In the genomic region with DNA sequence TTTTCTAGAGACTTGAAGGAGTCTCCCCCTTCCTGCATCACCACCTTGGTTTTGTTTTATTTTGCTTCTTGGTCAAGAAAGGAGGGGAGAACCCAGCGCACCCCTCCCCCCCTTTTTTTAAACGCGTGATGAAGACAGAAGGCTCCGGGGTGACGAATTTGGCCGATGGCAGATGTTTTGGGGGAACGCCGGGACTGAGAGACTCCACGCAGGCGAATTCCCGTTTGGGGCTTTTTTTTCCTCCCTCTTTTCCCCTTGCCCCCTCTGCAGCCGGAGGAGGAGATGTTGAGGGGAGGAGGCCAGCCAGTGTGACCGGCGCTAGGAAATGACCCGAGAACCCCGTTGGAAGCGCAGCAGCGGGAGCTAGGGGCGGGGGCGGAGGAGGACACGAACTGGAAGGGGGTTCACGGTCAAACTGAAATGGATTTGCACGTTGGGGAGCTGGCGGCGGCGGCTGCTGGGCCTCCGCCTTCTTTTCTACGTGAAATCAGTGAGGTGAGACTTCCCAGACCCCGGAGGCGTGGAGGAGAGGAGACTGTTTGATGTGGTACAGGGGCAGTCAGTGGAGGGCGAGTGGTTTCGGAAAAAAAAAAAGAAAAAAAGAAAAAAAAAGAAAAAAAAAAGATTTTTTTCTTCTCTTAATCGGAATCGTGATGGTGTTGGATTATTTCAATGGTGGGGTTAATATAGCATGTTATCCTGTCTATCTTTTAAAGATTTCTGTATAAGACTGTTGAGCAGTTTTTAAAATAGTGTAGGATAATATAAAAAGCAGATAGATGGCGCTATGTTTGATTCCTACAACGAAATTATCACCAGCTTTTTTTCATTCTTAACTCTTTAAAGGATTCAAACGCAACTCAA, we compare ENCODE assay signal across 7 cellular contexts. TPM values are rescaled to one million over a fixed set of nuclear protein-coding genes. Genes with fewer than 3 reads are reported as not detected.
A peak's percentile ranks its signal among the peaks of the same experiment; 100 is the strongest.
DNase-seq lines count a peak whose midpoint lies in the region; ATAC-seq and TF ChIP-seq lines count a peak whose summit lies in the region.

No MANE protein-coding gene starts in this region.

- H3K27me3 ChIP-seq in body of pancreas, result no peaks in the 10 kb centered on the region

- no peaks in the 10 kb centered on the region for H3K36me3 ChIP-seq in body of pancreas (replicated peaks in 1 of 2; ENCODE audit: insufficient read depth in 1 of 2, low read depth in 2 of 2)

- peak overlapping the region; percentile 53 to 94 (median 92) for H3K27ac ChIP-seq in body of pancreas

- peaks cover 27% of the 10 kb centered on the region for H3K4me1 ChIP-seq in body of pancreas

- DNase-seq in ELR (ENCODE audit: low read depth) (peak; percentile 64), HuH-7.5 (ENCODE audit: low spot score) (peak; percentile 52), body of pancreas (peak; percentile 34 to 49 (median 43)), hippocampal formation (lab: John Stamatoyannopoulos, UW) (peak; percentile 13 to 86), putamen (ENCODE audit: low spot score) (peak; percentile 42)

- H3K9me3 ChIP-seq in body of pancreas, result no peaks in the 10 kb centered on the region

- intact Hi-C loops in body of pancreas (cut with DNase I), result no loop called here

- peak; percentile 9 to 35 (median 30) for TF ChIP-seq POLR2A in body of pancreas (IDR thresholded peaks at IDR 0.05)

- peak overlapping the region; percentile 13 to 69 for H3K4me3 ChIP-seq in body of pancreas

- no peak for ATAC-seq in body of pancreas
- ATAC-seq in HG03565 (IDR thresholded peaks at IDR 0.05; ENCODE audit: unreplicated experiment), result no peak

- peak in 6 of 7 experiments; percentile 37 to 74 (median 62) for TF ChIP-seq CTCF in body of pancreas (IDR thresholded peaks at IDR 0.05)

- WGBS in body of pancreas, 2 donors, result 0 to 1% methylated on average over 37 of the region's 37 CpGs

TF ChIP-seq in PFSK-1, 5 proteins besides CTCF, POLR2A, EP300 and RAD21:
- TF ChIP-seq TAF1 (IDR thresholded peaks at IDR 0.05; ENCODE audit: borderline replicate concordance, insufficient read depth, low read length), result peak; percentile 56; the same call in 1 of the 2 replicates
- TF ChIP-seq SIN3A (IDR thresholded peaks at IDR 0.05; ENCODE audit: borderline replicate concordance, insufficient read depth, low read length), result peak; percentile 26; the same call in 1 of the 2 replicates
- TF ChIP-seq, protein P1, sequence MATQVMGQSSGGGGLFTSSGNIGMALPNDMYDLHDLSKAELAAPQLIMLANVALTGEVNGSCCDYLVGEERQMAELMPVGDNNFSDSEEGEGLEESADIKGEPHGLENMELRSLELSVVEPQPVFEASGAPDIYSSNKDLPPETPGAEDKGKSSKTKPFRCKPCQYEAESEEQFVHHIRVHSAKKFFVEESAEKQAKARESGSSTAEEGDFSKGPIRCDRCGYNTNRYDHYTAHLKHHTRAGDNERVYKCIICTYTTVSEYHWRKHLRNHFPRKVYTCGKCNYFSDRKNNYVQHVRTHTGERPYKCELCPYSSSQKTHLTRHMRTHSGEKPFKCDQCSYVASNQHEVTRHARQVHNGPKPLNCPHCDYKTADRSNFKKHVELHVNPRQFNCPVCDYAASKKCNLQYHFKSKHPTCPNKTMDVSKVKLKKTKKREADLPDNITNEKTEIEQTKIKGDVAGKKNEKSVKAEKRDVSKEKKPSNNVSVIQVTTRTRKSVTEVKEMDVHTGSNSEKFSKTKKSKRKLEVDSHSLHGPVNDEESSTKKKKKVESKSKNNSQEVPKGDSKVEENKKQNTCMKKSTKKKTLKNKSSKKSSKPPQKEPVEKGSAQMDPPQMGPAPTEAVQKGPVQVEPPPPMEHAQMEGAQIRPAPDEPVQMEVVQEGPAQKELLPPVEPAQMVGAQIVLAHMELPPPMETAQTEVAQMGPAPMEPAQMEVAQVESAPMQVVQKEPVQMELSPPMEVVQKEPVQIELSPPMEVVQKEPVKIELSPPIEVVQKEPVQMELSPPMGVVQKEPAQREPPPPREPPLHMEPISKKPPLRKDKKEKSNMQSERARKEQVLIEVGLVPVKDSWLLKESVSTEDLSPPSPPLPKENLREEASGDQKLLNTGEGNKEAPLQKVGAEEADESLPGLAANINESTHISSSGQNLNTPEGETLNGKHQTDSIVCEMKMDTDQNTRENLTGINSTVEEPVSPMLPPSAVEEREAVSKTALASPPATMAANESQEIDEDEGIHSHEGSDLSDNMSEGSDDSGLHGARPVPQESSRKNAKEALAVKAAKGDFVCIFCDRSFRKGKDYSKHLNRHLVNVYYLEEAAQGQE (IDR thresholded peaks at IDR 0.05; ENCODE audit: insufficient read depth in 1 of 2, low read depth in 2 of 2, low read length in 2 of 2), result no peak

RNA-seq across cellular contexts. Expression of a gene that starts 3.1 kb away (rescaled TPM):
- 10.2 TPM for polyA plus RNA-seq in PFSK-1 (2012; ENCODE audit: insufficient read length, low read depth)
- total RNA-seq in body of pancreas, result 10 to 100 TPM; 17.8 to 20.0 TPM
